8 cellular contexts compared by ENCODE assay signal in genomic region chr16:85330694-85331188, GRCh38.
DNase-seq lines count a peak whose midpoint lies in the region; ATAC-seq and TF ChIP-seq lines count a peak whose summit lies in the region.

No MANE protein-coding gene starts in this region.

- TF ChIP-seq CTCF in brain (conservative IDR thresholded peaks at IDR 0.05) = peak; percentile 55 to 79

- ATAC-seq in left lobe of liver = peak; percentile 28
- no peak for ATAC-seq in HG03196 (IDR thresholded peaks at IDR 0.05; ENCODE audit: unreplicated experiment)
- ATAC-seq in GM19467 (IDR thresholded peaks at IDR 0.05; ENCODE audit: unreplicated experiment) = no peak

- DNase-seq in COLO829 (ENCODE audit: low spot score) (peak; percentile 63), GM19238 (ENCODE audit: insufficient read length, low spot score) (peak; percentile 51), NCI-H69 (lab: John Stamatoyannopoulos, UW) (peak; percentile 84), left lobe of liver (ENCODE audit: low spot score) (no peak), pons (ENCODE audit: low spot score) (no peak)

- H3K4me3 Mint-ChIP-seq in brain = peak overlapping the region; percentile 15 to 69 (median 49)

- H3K9me3 Mint-ChIP-seq in brain = peaks cover 0 to 2% (median 0%) of the 10 kb centered on the region in 5 experiments

- H3K36me3 Mint-ChIP-seq in brain = no peaks in the 10 kb centered on the region

- peaks cover 4% of the 10 kb centered on the region for H3K27me3 Mint-ChIP-seq in brain

- peak overlapping the region; percentile 69 to 90 (median 80) for H3K27ac Mint-ChIP-seq in brain

- peaks cover 74% of the 10 kb centered on the region for H3K4me1 Mint-ChIP-seq in brain

Comparison
In these comparisons a context has a peak if more than half of its experiments do, and no peak if none do; other contexts are left out.
1. DNase-seq: peak in COLO829 (single experiment), GM19238 (single experiment) and NCI-H69 (single experiment); none in left lobe of liver (single experiment) and pons (single experiment).